19 cellular contexts compared by ENCODE assay signal in genomic region chr19:35018379-35018778, GRCh38. TPM values are rescaled to one million over a fixed set of nuclear protein-coding genes. Genes with fewer than 3 reads are reported as not detected.
"Had no signal": no experiment of that assay in that cellular context is flagged by ENCODE, and none has a peak within 500 bp of the region (broad histone marks: within the 10 kb centered on the region; RNA-seq: fewer than 3 reads in every experiment).

No MANE protein-coding gene starts in this region.

- H3K4me3 Mint-ChIP-seq: activated CD4-positive, alpha-beta T cell treated with anti-CD3 and anti-CD28 coated beads for 36 hours; activated naive CD8-positive, alpha-beta T cell treated with anti-CD3 and anti-CD28 coated beads, Interleukin-2, amount 10 ng/mL, durations not matched to agents 7 days and 5 days; nephron had no signal

- H3K27ac Mint-ChIP-seq: activated CD4-positive, alpha-beta T cell treated with anti-CD3 and anti-CD28 coated beads for 36 hours; activated T-helper 2 cell treated with anti-CD3 and anti-CD28 coated beads, Interferon-gamma antibody, Interleukin-2, Interleukin-4, amounts not matched to agents 10 μg/mL and 5 μg/mL and 100 μg/mL, durations not matched to agents 14 hours and 24 hours and 36 hours; nephron had no signal

- ATAC-seq: activated CD4-positive, alpha-beta T cell treated with anti-CD3 and anti-CD28 coated beads for 36 hours had no signal

- FAIRE-seq: keratinocyte had no signal

- H3K4me1 Mint-ChIP-seq: nephron had no signal

- H3K27ac ChIP-seq: cardiac muscle cell, sigmoid colon, tibial artery, uterus had no signal

- H3K9me3 Mint-ChIP-seq: activated naive CD8-positive, alpha-beta T cell treated with anti-CD3 and anti-CD28 coated beads, Interleukin-2, amount 10 ng/mL, durations not matched to agents 7 days and 5 days; activated T-helper 2 cell treated with anti-CD3 and anti-CD28 coated beads, Interferon-gamma antibody, Interleukin-2, Interleukin-4, amounts not matched to agents 10 μg/mL and 5 μg/mL and 100 μg/mL, durations not matched to agents 14 hours and 24 hours and 36 hours; nephron had no signal

- DNase-seq: activated CD4-positive, alpha-beta T cell treated with anti-CD3 and anti-CD28 coated beads for 36 hours; activated CD4-positive, alpha-beta T cell treated with anti-CD3 and anti-CD28 coated beads, Interleukin-2, amount 50 U/mL, for 48 hours; activated naive CD8-positive, alpha-beta T cell treated with anti-CD3 and anti-CD28 coated beads, Interleukin-2, amount 10 ng/mL, durations not matched to agents 7 days and 5 days; activated T-cell treated with anti-CD3 and anti-CD28 coated beads for 4 hours; amygdala; dorsolateral prefrontal cortex; erythroblast; foreskin melanocyte; stimulated activated CD4-positive, alpha-beta T cell treated with anti-CD3 and anti-CD28 coated beads, Interleukin-4, amount 100 ng/mL, for 4 hours; stimulated activated naive CD4-positive, alpha-beta T cell treated with Interleukin-2 at 50 U/mL for 16 hours; tibial artery; uterus had no signal

- H3K27me3 Mint-ChIP-seq: activated CD4-positive, alpha-beta T cell treated with anti-CD3 and anti-CD28 coated beads for 36 hours; activated naive CD8-positive, alpha-beta T cell treated with anti-CD3 and anti-CD28 coated beads, Interleukin-2, amount 10 ng/mL, durations not matched to agents 7 days and 5 days had no signal

- H3K4me1 ChIP-seq: tibial artery, uterus had no signal

- H3K27me3 ChIP-seq: cardiac muscle cell, dorsolateral prefrontal cortex, sigmoid colon, tibial artery, uterus had no signal

- H3K4me3 ChIP-seq: cardiac muscle cell, dorsolateral prefrontal cortex, lung, sigmoid colon, tibial artery, uterus had no signal

- H3K9me3 ChIP-seq: sigmoid colon, tibial artery, uterus had no signal

RNA-seq across cellular contexts. Expression of gene HPN, which starts 23.1 kb away (rescaled TPM):
- total RNA-seq: T-helper 2 cell treated with Interferon-gamma antibody and Interleukin-4, amounts not matched to agents 100 ng/mL and 5 ng/mL, for 36 hours had no signal
- polyA plus RNA-seq: keratinocyte had no signal
